Comparison of ENCODE assay signal across 2 cellular contexts in genomic region chr5:176793343-176793699, GRCh38.
TF ChIP-seq lines count a peak whose summit lies in the region.

No MANE protein-coding gene starts in this region.

TF ChIP-seq in HepG2, 621 proteins besides CTCF, POLR2A, EP300 and RAD21 (continues in another document):
- no peak for TF ChIP-seq PHF5A (CRISPR knock-in tag; IDR thresholded peaks at IDR 0.05; ENCODE audit: low read depth, unreplicated experiment)
- TF ChIP-seq ATM (IDR thresholded peaks at IDR 0.05; ENCODE audit: borderline replicate concordance): no peak
- TF ChIP-seq KAT7 (CRISPR knock-in tag; IDR thresholded peaks at IDR 0.05; ENCODE audit: borderline replicate concordance): no peak
- no peak for TF ChIP-seq ZNF20 (CRISPR knock-in tag; IDR thresholded peaks at IDR 0.05)
- no peak for TF ChIP-seq PAXIP1 (CRISPR knock-in tag; conservative IDR thresholded peaks at IDR 0.05)
- no peak for TF ChIP-seq ZBTB14 (CRISPR knock-in tag; IDR thresholded peaks at IDR 0.05)
- TF ChIP-seq, protein P1, sequence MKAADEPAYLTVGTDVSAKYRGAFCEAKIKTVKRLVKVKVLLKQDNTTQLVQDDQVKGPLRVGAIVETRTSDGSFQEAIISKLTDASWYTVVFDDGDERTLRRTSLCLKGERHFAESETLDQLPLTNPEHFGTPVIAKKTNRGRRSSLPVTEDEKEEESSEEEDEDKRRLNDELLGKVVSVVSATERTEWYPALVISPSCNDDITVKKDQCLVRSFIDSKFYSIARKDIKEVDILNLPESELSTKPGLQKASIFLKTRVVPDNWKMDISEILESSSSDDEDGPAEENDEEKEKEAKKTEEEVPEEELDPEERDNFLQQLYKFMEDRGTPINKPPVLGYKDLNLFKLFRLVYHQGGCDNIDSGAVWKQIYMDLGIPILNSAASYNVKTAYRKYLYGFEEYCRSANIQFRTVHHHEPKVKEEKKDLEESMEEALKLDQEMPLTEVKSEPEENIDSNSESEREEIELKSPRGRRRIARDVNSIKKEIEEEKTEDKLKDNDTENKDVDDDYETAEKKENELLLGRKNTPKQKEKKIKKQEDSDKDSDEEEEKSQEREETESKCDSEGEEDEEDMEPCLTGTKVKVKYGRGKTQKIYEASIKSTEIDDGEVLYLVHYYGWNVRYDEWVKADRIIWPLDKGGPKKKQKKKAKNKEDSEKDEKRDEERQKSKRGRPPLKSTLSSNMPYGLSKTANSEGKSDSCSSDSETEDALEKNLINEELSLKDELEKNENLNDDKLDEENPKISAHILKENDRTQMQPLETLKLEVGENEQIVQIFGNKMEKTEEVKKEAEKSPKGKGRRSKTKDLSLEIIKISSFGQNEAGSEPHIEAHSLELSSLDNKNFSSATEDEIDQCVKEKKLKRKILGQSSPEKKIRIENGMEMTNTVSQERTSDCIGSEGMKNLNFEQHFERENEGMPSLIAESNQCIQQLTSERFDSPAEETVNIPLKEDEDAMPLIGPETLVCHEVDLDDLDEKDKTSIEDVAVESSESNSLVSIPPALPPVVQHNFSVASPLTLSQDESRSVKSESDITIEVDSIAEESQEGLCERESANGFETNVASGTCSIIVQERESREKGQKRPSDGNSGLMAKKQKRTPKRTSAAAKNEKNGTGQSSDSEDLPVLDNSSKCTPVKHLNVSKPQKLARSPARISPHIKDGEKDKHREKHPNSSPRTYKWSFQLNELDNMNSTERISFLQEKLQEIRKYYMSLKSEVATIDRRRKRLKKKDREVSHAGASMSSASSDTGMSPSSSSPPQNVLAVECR (CRISPR knock-in tag; IDR thresholded peaks at IDR 0.05; ENCODE audit: borderline replicate concordance): no peak
- TF ChIP-seq ZNF616 (CRISPR knock-in tag; IDR thresholded peaks at IDR 0.05; ENCODE audit: low read depth): no peak
- no peak for TF ChIP-seq NR1H2 (CRISPR knock-in tag; IDR thresholded peaks at IDR 0.05; ENCODE audit: borderline replicate concordance, low read depth)
- TF ChIP-seq CEBPG (CRISPR knock-in tag; IDR thresholded peaks at IDR 0.05): no peak
- no peak for TF ChIP-seq MBD4 (IDR thresholded peaks at IDR 0.05; ENCODE audit: borderline replicate concordance, low read length)
- TF ChIP-seq ZNF552 (CRISPR knock-in tag; IDR thresholded peaks at IDR 0.05; ENCODE audit: borderline replicate concordance): no peak
- TF ChIP-seq ZNF704 (CRISPR knock-in tag; IDR thresholded peaks at IDR 0.05; ENCODE audit: borderline replicate concordance): no peak
- TF ChIP-seq, protein P2, sequence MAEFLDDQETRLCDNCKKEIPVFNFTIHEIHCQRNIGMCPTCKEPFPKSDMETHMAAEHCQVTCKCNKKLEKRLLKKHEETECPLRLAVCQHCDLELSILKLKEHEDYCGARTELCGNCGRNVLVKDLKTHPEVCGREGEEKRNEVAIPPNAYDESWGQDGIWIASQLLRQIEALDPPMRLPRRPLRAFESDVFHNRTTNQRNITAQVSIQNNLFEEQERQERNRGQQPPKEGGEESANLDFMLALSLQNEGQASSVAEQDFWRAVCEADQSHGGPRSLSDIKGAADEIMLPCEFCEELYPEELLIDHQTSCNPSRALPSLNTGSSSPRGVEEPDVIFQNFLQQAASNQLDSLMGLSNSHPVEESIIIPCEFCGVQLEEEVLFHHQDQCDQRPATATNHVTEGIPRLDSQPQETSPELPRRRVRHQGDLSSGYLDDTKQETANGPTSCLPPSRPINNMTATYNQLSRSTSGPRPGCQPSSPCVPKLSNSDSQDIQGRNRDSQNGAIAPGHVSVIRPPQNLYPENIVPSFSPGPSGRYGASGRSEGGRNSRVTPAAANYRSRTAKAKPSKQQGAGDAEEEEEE (CRISPR knock-in tag; IDR thresholded peaks at IDR 0.05; ENCODE audit: borderline replicate concordance): no peak
- no peak for TF ChIP-seq ZNF136 (CRISPR knock-in tag; IDR thresholded peaks at IDR 0.05; ENCODE audit: low read depth)

TF ChIP-seq in SK-N-SH treated with all-trans-retinoic acid at 6 μM for 48 hours, 23 proteins besides CTCF, POLR2A, EP300 and RAD21:
- no peak for TF ChIP-seq ARNTL (CRISPR knock-in tag; IDR thresholded peaks at IDR 0.05; ENCODE audit: borderline replicate concordance, low read depth)
- TF ChIP-seq BACH2 (CRISPR knock-in tag; IDR thresholded peaks at IDR 0.05; ENCODE audit: borderline replicate concordance): no peak
- TF ChIP-seq TOX (CRISPR knock-in tag; IDR thresholded peaks at IDR 0.05; ENCODE audit: borderline replicate concordance): no peak
- TF ChIP-seq ZNF8 (CRISPR knock-in tag; IDR thresholded peaks at IDR 0.05): no peak
- no peak for TF ChIP-seq ZNF565 (CRISPR knock-in tag; conservative IDR thresholded peaks at IDR 0.05; ENCODE audit: low read depth)
- no peak for TF ChIP-seq ZFP30 (CRISPR knock-in tag; IDR thresholded peaks at IDR 0.05)
